ENCODE assay signal across 9 cellular contexts in the genomic region with DNA sequence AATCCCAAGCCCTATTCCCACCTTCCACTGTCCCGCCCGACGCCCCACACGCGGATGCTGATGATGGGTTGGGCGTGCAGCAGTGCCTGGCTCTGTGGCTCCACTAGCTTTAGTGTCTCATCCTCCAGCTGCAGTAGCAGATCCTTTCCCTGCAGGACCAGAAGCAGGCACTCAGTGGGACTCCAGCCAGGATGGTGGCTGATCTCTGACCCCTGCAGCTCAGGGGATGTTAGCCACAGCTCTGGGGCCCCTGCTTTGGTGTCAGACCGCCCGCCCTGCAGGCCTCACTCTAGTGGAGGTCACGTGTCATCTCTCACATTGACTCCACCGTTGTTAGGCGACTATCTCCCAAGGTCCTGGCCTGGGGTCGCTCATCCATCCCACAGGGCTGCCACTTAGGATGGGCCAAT. TPM values are rescaled to one million over a fixed set of nuclear protein-coding genes. Genes with fewer than 3 reads are reported as not detected.
DNase-seq lines count a peak whose midpoint lies in the region; ATAC-seq, FAIRE-seq and TF ChIP-seq lines count a peak whose summit lies in the region.
"Had no signal": no experiment of that assay in that cellular context is flagged by ENCODE, and none has a peak within 500 bp of the region (broad histone marks: within the 10 kb centered on the region; RNA-seq: fewer than 3 reads in every experiment).

No MANE protein-coding gene starts in this region.

- H3K27ac ChIP-seq in pancreas, result no peak overlapping the region
- no peak overlapping the region for H3K27ac ChIP-seq in gastrocnemius medialis
- H3K27ac ChIP-seq in vagina, result no peak overlapping the region

- no peak overlapping the region for H3K4me3 ChIP-seq in pancreas
- H3K4me3 ChIP-seq in gastrocnemius medialis, result no peak overlapping the region
- H3K4me3 ChIP-seq in vagina, result no peak overlapping the region

- 84 to 86% methylated on average over 12 of the region's 12 CpGs for WGBS in pancreas, 2 donors

- no peak for TF ChIP-seq CTCF in pancreas (IDR thresholded peaks at IDR 0.05)
- no peak for TF ChIP-seq CTCF in gastrocnemius medialis (IDR thresholded peaks at IDR 0.05 in 4 of 5, conservative IDR thresholded peaks at IDR 0.05 in 1 of 5)
- TF ChIP-seq CTCF in vagina (IDR thresholded peaks at IDR 0.05), result no peak

- no peaks in the 10 kb centered on the region for H3K9me3 ChIP-seq in pancreas
- no peaks in the 10 kb centered on the region for H3K9me3 ChIP-seq in gastrocnemius medialis
- H3K9me3 ChIP-seq in vagina, result no peaks in the 10 kb centered on the region

- H3K36me3 ChIP-seq in pancreas (no peaks in the 10 kb centered on the region), gastrocnemius medialis (peaks cover 0 to 17% of the 10 kb centered on the region in 2 donors), vagina (peaks cover 0 to 15% of the 10 kb centered on the region in 2 donors)

- no peak for FAIRE-seq in pancreas (lab: Jason Lieb, UNC)
- FAIRE-seq: endothelial cell of umbilical vein had no signal

- intact Hi-C loops in pancreas (cut with DNase I) (no loop called here), gastrocnemius medialis (cut with DNase I; ENCODE audit: low total_unique reads) (no loop called here), vagina (cut with DNase I) (no loop called here)

- peak; percentile 51 for DNase-seq in stimulated activated CD8-positive, alpha-beta memory T cell treated with anti-CD3 and anti-CD28 coated beads, Interleukin-4, amount 100 ng/mL, for 48 hours
- DNase-seq in pancreas, result no peak
- no peak for DNase-seq in gastrocnemius medialis
- DNase-seq in vagina (ENCODE audit: extremely low spot score in 2 of 2), result no peak
- DNase-seq: NCI-H2029 had no signal

- TF ChIP-seq POLR2A in gastrocnemius medialis (IDR thresholded peaks at IDR 0.05) (no peak), vagina (IDR thresholded peaks at IDR 0.05) (no peak)

- peaks cover 3% of the 10 kb centered on the region for H3K27me3 Mint-ChIP-seq in T-helper 1 cell treated with Interleukin-12 subunit alpha and Interleukin-12 subunit beta and Interleukin-4 antibody, amounts not matched to agents 30 μg/mL and 1 μg/mL, for 36 hours (ENCODE audit: low read depth)

- H3K27me3 ChIP-seq in pancreas (no peaks in the 10 kb centered on the region), gastrocnemius medialis (no peaks in the 10 kb centered on the region), vagina (no peaks in the 10 kb centered on the region)

- peaks cover 43% of the 10 kb centered on the region for H3K36me3 Mint-ChIP-seq in T-helper 1 cell treated with Interleukin-12 subunit alpha and Interleukin-12 subunit beta and Interleukin-4 antibody, amounts not matched to agents 30 μg/mL and 1 μg/mL, for 36 hours (ENCODE audit: low read depth)

- H3K9me3 Mint-ChIP-seq in T-helper 1 cell treated with Interleukin-12 subunit alpha and Interleukin-12 subunit beta and Interleukin-4 antibody, amounts not matched to agents 30 μg/mL and 1 μg/mL, for 36 hours, result no peaks in the 10 kb centered on the region

- H3K4me3 Mint-ChIP-seq in T-helper 1 cell treated with Interleukin-12 subunit alpha and Interleukin-12 subunit beta and Interleukin-4 antibody, amounts not matched to agents 30 μg/mL and 1 μg/mL, for 36 hours, result peak overlapping the region; percentile 81

- in situ Hi-C loops in gastrocnemius medialis (cut with MboI; ENCODE audit: low sequenced_read_pairs in 4 of 4), result no loop called here

- ATAC-seq in GM19324 (IDR thresholded peaks at IDR 0.05; ENCODE audit: low FRiP score, unreplicated experiment) (peak; percentile 13), HG02759 (IDR thresholded peaks at IDR 0.05; ENCODE audit: unreplicated experiment) (peak; percentile 45), pancreas (no peak), gastrocnemius medialis (no peak)

- peak overlapping the region; percentile 84 for H3K27ac Mint-ChIP-seq in T-helper 1 cell treated with Interleukin-12 subunit alpha and Interleukin-12 subunit beta and Interleukin-4 antibody, amounts not matched to agents 30 μg/mL and 1 μg/mL, for 36 hours

- H3K4me1 Mint-ChIP-seq in T-helper 1 cell treated with Interleukin-12 subunit alpha and Interleukin-12 subunit beta and Interleukin-4 antibody, amounts not matched to agents 30 μg/mL and 1 μg/mL, for 36 hours (ENCODE audit: low read depth), result peaks cover 55% of the 10 kb centered on the region

- no peaks in the 10 kb centered on the region for H3K4me1 ChIP-seq in pancreas
- no peaks in the 10 kb centered on the region for H3K4me1 ChIP-seq in gastrocnemius medialis
- peaks cover 18% of the 10 kb centered on the region for H3K4me1 ChIP-seq in vagina

RNA-seq across cellular contexts. Expression of gene SMPD1, which starts 11.8 kb away (rescaled TPM):
- total RNA-seq in pancreas (10 to 100 TPM; 19.4 to 32.3 (median 28.4) TPM), gastrocnemius medialis (10 to 100 TPM; 19.2 to 56.1 (median 42.4) TPM), vagina (23.1 TPM)
- 10 to 100 TPM; 30.6 to 62.0 TPM for polyA plus RNA-seq in pancreas

RNA-seq across cellular contexts. Expression of gene APBB1, which starts 16.8 kb away (rescaled TPM):
- total RNA-seq in pancreas (10 to 100 TPM; 11.4 to 23.0 (median 13.9) TPM), gastrocnemius medialis (10 to 100 TPM; 18.5 to 49.2 (median 46.2) TPM), vagina (59.7 TPM)
- 10 to 100 TPM; 22.7 to 69.3 TPM for polyA plus RNA-seq in pancreas

RNA-seq across cellular contexts. Expression of gene HPX, which starts 38.7 kb away (rescaled TPM):
- total RNA-seq in pancreas, result 1 to 10 TPM in 5 of 6 donors, under 1 TPM in 1; 0.91 to 4.1 (median 1.8) TPM
- 1 to 10 TPM; 4.2 to 5.2 TPM for polyA plus RNA-seq in pancreas
- 10 to 100 TPM in 1 of 4 donors, 1 to 10 TPM in 1, not detected in 2; 8.7 to 17.6 TPM for total RNA-seq in gastrocnemius medialis
- total RNA-seq in vagina, result 0.98 TPM

Comparison
In these comparisons a context has a peak if more than half of its experiments do, and no peak if none do; other contexts are left out.
1. ATAC-seq: peak in GM19324 (single experiment) and HG02759 (single experiment); none in pancreas (0 of 4) and gastrocnemius medialis (0 of 2).